12 cellular contexts compared by ENCODE assay signal in the genomic region with DNA sequence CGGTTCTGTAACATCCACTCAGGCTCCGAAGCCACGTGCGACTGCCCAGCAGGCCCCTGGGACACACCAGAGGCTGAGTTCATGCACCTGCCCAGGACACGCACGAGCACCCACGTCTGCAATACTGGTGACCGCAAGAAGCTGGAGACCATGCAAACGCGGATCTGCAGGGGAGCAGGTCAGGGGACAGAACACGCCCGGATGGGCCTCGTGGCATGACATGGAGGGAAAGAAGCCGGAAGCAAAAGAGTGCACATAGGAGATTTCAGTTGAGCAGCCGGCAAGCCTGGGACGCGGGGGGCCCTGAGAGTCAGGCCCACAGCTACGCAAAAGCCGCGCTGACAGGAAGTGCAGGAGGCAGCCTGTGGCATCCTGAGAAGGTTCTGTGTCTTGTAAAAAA.
DNase-seq lines count a peak whose midpoint lies in the region; ATAC-seq, FAIRE-seq and TF ChIP-seq lines count a peak whose summit lies in the region.
"Had no signal": no experiment of that assay in that cellular context is flagged by ENCODE, and none has a peak within 500 bp of the region (broad histone marks: within the 10 kb centered on the region; RNA-seq: fewer than 3 reads in every experiment).

No MANE protein-coding gene starts in this region.

- H3K27me3 ChIP-seq in pancreas = no peaks in the 10 kb centered on the region

- peak; percentile 39 for DNase-seq in activated T-cell treated with anti-CD3 and anti-CD28 coated beads, Interleukin-2, amount 50 U/mL, for 1 hour
- no peak for DNase-seq in activated T-cell treated with anti-CD3 and anti-CD28 coated beads, Interleukin-2, amount 50 U/mL, for 48 hours
- DNase-seq in GDM1 (lab: John Stamatoyannopoulos, UW) = peak; percentile 9
- DNase-seq in central memory CD4-positive, alpha-beta T cell = peak; percentile 42
- DNase-seq in pancreas = peak in 4 of 6 donors; percentile 1 to 51 (median 38)
- DNase-seq in NCI-H748 treated with DMSO at 0.1 percent for 48 hours (lab: John Stamatoyannopoulos, UW) = no peak
- no peak for DNase-seq in NCI-H1092 treated with DMSO at 0.1 percent for 48 hours (lab: John Stamatoyannopoulos, UW)
- DNase-seq in anterior cingulate cortex (lab: John Stamatoyannopoulos, UW) = no peak
- DNase-seq: kidney glomerular epithelial cell, MV-4-11, NCI-H774, sigmoid colon had no signal

- H3K4me3 ChIP-seq in pancreas = no peak overlapping the region
- H3K4me3 ChIP-seq: sigmoid colon had no signal

- intact Hi-C loops in pancreas (cut with DNase I) = loop anchor here in 2 of 3 donors (10.0 kb wide), 2 partner anchors 131 to 141 kb away; no protein-coding TSS in a partner anchor

- no peaks in the 10 kb centered on the region for H3K9me3 ChIP-seq in pancreas
- H3K9me3 ChIP-seq: sigmoid colon had no signal

- H3K27ac ChIP-seq in pancreas = no peak overlapping the region
- H3K27ac ChIP-seq: sigmoid colon had no signal

- 92 to 95% methylated on average over 20 of the region's 20 CpGs for WGBS in pancreas, 2 donors

- no peak for TF ChIP-seq CTCF in pancreas (IDR thresholded peaks at IDR 0.05)

- H3K36me3 ChIP-seq in pancreas = no peaks in the 10 kb centered on the region
- H3K36me3 ChIP-seq: sigmoid colon had no signal

- H3K4me1 ChIP-seq in pancreas = peaks cover 0 to 10% (median 0%) of the 10 kb centered on the region in 3 donors
- H3K4me1 ChIP-seq: sigmoid colon had no signal

- no peak for FAIRE-seq in pancreas (lab: Jason Lieb, UNC)

- ATAC-seq in pancreas = no peak

Comparison
In these comparisons a context has a peak if more than half of its experiments do, and no peak if none do; other contexts are left out.
1. DNase-seq: peak in activated T-cell treated with anti-CD3 and anti-CD28 coated beads, Interleukin-2, amount 50 U/mL, for 1 hour (single experiment), GDM1 (single experiment), central memory CD4-positive, alpha-beta T cell (single experiment) and pancreas (4 of 6); none in activated T-cell treated with anti-CD3 and anti-CD28 coated beads, Interleukin-2, amount 50 U/mL, for 48 hours (0 of 2), NCI-H748 treated with DMSO at 0.1 percent for 48 hours (single experiment), NCI-H1092 treated with DMSO at 0.1 percent for 48 hours (single experiment) and anterior cingulate cortex (0 of 58).